In the genomic region with DNA sequence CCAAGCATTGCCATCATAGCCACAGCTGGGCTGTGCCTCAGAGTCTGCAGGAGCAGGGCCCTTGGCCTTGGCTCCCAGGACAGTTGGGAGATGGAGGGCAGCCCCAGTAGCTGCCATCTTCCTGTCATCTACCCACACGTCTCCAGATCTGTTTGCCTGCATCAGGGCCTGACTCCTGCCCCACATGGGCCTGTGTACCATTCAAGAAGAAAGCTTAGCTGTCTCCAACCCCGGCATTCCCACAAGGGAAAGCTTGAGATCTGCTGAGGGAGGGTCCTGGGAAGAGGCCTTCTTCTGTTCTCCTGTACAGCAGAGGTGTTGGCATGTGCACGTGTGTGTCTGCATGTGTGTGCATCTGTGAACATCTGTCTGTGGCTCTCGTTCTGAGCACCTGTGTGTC, we compare ENCODE assay signal across 21 cellular contexts.
DNase-seq lines count a peak whose midpoint lies in the region; ATAC-seq and TF ChIP-seq lines count a peak whose summit lies in the region.
"Had no signal": no experiment of that assay in that cellular context is flagged by ENCODE, and none has a peak within 500 bp of the region (broad histone marks: within the 10 kb centered on the region; RNA-seq: fewer than 3 reads in every experiment).

No MANE protein-coding gene starts in this region.

- H3K27ac Mint-ChIP-seq in T-helper 1 cell treated with Interleukin-12 subunit alpha and Interleukin-12 subunit beta and Interleukin-4 antibody, amounts not matched to agents 30 μg/mL and 1 μg/mL, for 36 hours: peak overlapping the region; percentile 50
- H3K27ac Mint-ChIP-seq in CD8-positive, alpha-beta memory T cell: peak overlapping the region; percentile 64 to 94 (median 87)
- H3K27ac Mint-ChIP-seq in activated naive CD8-positive, alpha-beta T cell treated with anti-CD3 and anti-CD28 coated beads, Interleukin-2, amount 10 ng/mL, durations not matched to agents 7 days and 5 days: peak overlapping the region; percentile 44
- peak overlapping the region; percentile 78 to 99 (median 95) for H3K27ac Mint-ChIP-seq in naive thymus-derived CD4-positive, alpha-beta T cell

- H3K4me3 Mint-ChIP-seq in T-helper 1 cell treated with Interleukin-12 subunit alpha and Interleukin-12 subunit beta and Interleukin-4 antibody, amounts not matched to agents 30 μg/mL and 1 μg/mL, for 36 hours: peak overlapping the region; percentile 35
- peak overlapping the region; percentile 34 to 83 (median 47) for H3K4me3 Mint-ChIP-seq in CD8-positive, alpha-beta memory T cell
- H3K4me3 Mint-ChIP-seq in activated naive CD8-positive, alpha-beta T cell treated with anti-CD3 and anti-CD28 coated beads, Interleukin-2, amount 10 ng/mL, durations not matched to agents 7 days and 5 days: peak overlapping the region; percentile 80
- H3K4me3 Mint-ChIP-seq in naive thymus-derived CD4-positive, alpha-beta T cell: peak overlapping the region; percentile 67 to 89 (median 85)

- H3K4me1 Mint-ChIP-seq in T-helper 1 cell treated with Interleukin-12 subunit alpha and Interleukin-12 subunit beta and Interleukin-4 antibody, amounts not matched to agents 30 μg/mL and 1 μg/mL, for 36 hours (ENCODE audit: low read depth): peaks cover 45% of the 10 kb centered on the region
- peaks cover 60 to 76% (median 73%) of the 10 kb centered on the region in 3 donors for H3K4me1 Mint-ChIP-seq in CD8-positive, alpha-beta memory T cell
- H3K4me1 Mint-ChIP-seq in activated naive CD8-positive, alpha-beta T cell treated with anti-CD3 and anti-CD28 coated beads, Interleukin-2, amount 10 ng/mL, durations not matched to agents 7 days and 5 days: peaks cover 41% of the 10 kb centered on the region
- H3K4me1 Mint-ChIP-seq in naive thymus-derived CD4-positive, alpha-beta T cell: peaks cover 43 to 76% (median 70%) of the 10 kb centered on the region in 7 donors

- H3K4me3 ChIP-seq in CD8-positive, alpha-beta memory T cell (ENCODE audit: low read length): peak overlapping the region; percentile 73
- no peak overlapping the region for H3K4me3 ChIP-seq in naive thymus-derived CD4-positive, alpha-beta T cell (ENCODE audit: low read length)
- H3K4me3 ChIP-seq in sigmoid colon: no peak overlapping the region
- H3K4me3 ChIP-seq: MG63, mucosa of descending colon had no signal

- no peaks in the 10 kb centered on the region for H3K9me3 ChIP-seq in CD8-positive, alpha-beta memory T cell (ENCODE audit: low read length)
- no peaks in the 10 kb centered on the region for H3K9me3 ChIP-seq in naive thymus-derived CD4-positive, alpha-beta T cell (ENCODE audit: control insufficient read depth in 2 of 3, low read length in 3 of 3)
- H3K9me3 ChIP-seq in sigmoid colon: no peaks in the 10 kb centered on the region
- H3K9me3 ChIP-seq: MG63, mucosa of descending colon, spleen, upper lobe of left lung had no signal

- DNase-seq in T-helper 1 cell: no peak
- no peak for DNase-seq in CD8-positive, alpha-beta memory T cell
- no peak for DNase-seq in activated naive CD8-positive, alpha-beta T cell treated with anti-CD3 and anti-CD28 coated beads, Interleukin-2, amount 10 ng/mL, durations not matched to agents 7 days and 5 days
- no peak for DNase-seq in naive thymus-derived CD4-positive, alpha-beta T cell
- DNase-seq in NCI-H1105 treated with DMSO at 0.1 percent for 48 hours (lab: John Stamatoyannopoulos, UW): no peak
- no peak for DNase-seq in sigmoid colon
- no peak for DNase-seq in UCSD-AML1 (lab: John Stamatoyannopoulos, UW; ENCODE audit: unreplicated experiment)
- DNase-seq: 8988T, amygdala, DMS79 treated with DMSO at 0.1 percent for 48 hours, foreskin fibroblast, MG63, mucosa of descending colon, NCI-H2029, NCI-H524 treated with DMSO at 0.1 percent for 48 hours, upper lobe of left lung had no signal

- peaks cover 65% of the 10 kb centered on the region for H3K4me1 ChIP-seq in CD8-positive, alpha-beta memory T cell (ENCODE audit: insufficient read depth, low read length)
- H3K4me1 ChIP-seq in naive thymus-derived CD4-positive, alpha-beta T cell (ENCODE audit: control insufficient read depth in 2 of 2, insufficient read depth in 2 of 2, low read length in 2 of 2): peaks cover 25 to 59% of the 10 kb centered on the region in 2 donors
- peaks cover 0 to 18% (median 13%) of the 10 kb centered on the region in 4 donors for H3K4me1 ChIP-seq in sigmoid colon

- peaks cover 3% of the 10 kb centered on the region for H3K27me3 Mint-ChIP-seq in T-helper 1 cell treated with Interleukin-12 subunit alpha and Interleukin-12 subunit beta and Interleukin-4 antibody, amounts not matched to agents 30 μg/mL and 1 μg/mL, for 36 hours (ENCODE audit: low read depth)
- H3K27me3 Mint-ChIP-seq in CD8-positive, alpha-beta memory T cell: peaks cover 0 to 3% of the 10 kb centered on the region in 2 donors
- peaks cover 7% of the 10 kb centered on the region for H3K27me3 Mint-ChIP-seq in activated naive CD8-positive, alpha-beta T cell treated with anti-CD3 and anti-CD28 coated beads, Interleukin-2, amount 10 ng/mL, durations not matched to agents 7 days and 5 days
- peaks cover 0 to 3% (median 0%) of the 10 kb centered on the region in 5 donors for H3K27me3 Mint-ChIP-seq in naive thymus-derived CD4-positive, alpha-beta T cell

- WGBS in sigmoid colon, 2 donors: 74 to 78% methylated on average over 4 of the region's 4 CpGs

- CTCF ChIA-PET in CD8-positive, alpha-beta memory T cell (lab: Charles Lee): interaction anchor here (1.2 to 1.9 kb wide), 3 partner anchors 13 to 32 kb away, joined by 4 to 13 read pairs (median 4); no protein-coding TSS in a partner anchor
- CTCF ChIA-PET in naive thymus-derived CD4-positive, alpha-beta T cell (lab: Charles Lee): interaction anchor here (1.4 kb wide), 1 partner anchor 32 kb away, joined by 4 read pairs; no protein-coding TSS in a partner anchor

- no peaks in the 10 kb centered on the region for H3K36me3 ChIP-seq in CD8-positive, alpha-beta memory T cell (ENCODE audit: insufficient read depth, low read length)
- H3K36me3 ChIP-seq in naive thymus-derived CD4-positive, alpha-beta T cell (ENCODE audit: control insufficient read depth in 2 of 3, insufficient read depth in 3 of 3, low read length in 3 of 3): no peaks in the 10 kb centered on the region
- H3K36me3 ChIP-seq in sigmoid colon: no peaks in the 10 kb centered on the region
- H3K36me3 ChIP-seq: MG63, spleen, upper lobe of left lung had no signal

- no peak for ATAC-seq in activated naive CD8-positive, alpha-beta T cell treated with anti-CD3 and anti-CD28 coated beads, Interleukin-2, amount 10 ng/mL, durations not matched to agents 7 days and 5 days (ENCODE audit: low read depth)
- no peak for ATAC-seq in naive thymus-derived CD4-positive, alpha-beta T cell
- ATAC-seq: left colon, Panc1, SK-N-SH treated with all-trans-retinoic acid at 6 μM for 48 hours had no signal

- H3K9me3 Mint-ChIP-seq in T-helper 1 cell treated with Interleukin-12 subunit alpha and Interleukin-12 subunit beta and Interleukin-4 antibody, amounts not matched to agents 30 μg/mL and 1 μg/mL, for 36 hours: no peaks in the 10 kb centered on the region
- H3K9me3 Mint-ChIP-seq in CD8-positive, alpha-beta memory T cell: no peaks in the 10 kb centered on the region
- H3K9me3 Mint-ChIP-seq in activated naive CD8-positive, alpha-beta T cell treated with anti-CD3 and anti-CD28 coated beads, Interleukin-2, amount 10 ng/mL, durations not matched to agents 7 days and 5 days: no peaks in the 10 kb centered on the region
- H3K9me3 Mint-ChIP-seq in naive thymus-derived CD4-positive, alpha-beta T cell: peaks cover 0 to 2% (median 0%) of the 10 kb centered on the region in 11 donors

- no peaks in the 10 kb centered on the region for H3K36me3 Mint-ChIP-seq in T-helper 1 cell treated with Interleukin-12 subunit alpha and Interleukin-12 subunit beta and Interleukin-4 antibody, amounts not matched to agents 30 μg/mL and 1 μg/mL, for 36 hours (ENCODE audit: low read depth)
- no peaks in the 10 kb centered on the region for H3K36me3 Mint-ChIP-seq in CD8-positive, alpha-beta memory T cell
- H3K36me3 Mint-ChIP-seq in activated naive CD8-positive, alpha-beta T cell treated with anti-CD3 and anti-CD28 coated beads, Interleukin-2, amount 10 ng/mL, durations not matched to agents 7 days and 5 days: peaks cover 1% of the 10 kb centered on the region
- H3K36me3 Mint-ChIP-seq in naive thymus-derived CD4-positive, alpha-beta T cell: peaks cover 0 to 11% (median 4%) of the 10 kb centered on the region in 5 donors

- POLR2A ChIA-PET in CD8-positive, alpha-beta memory T cell (lab: Charles Lee): interaction anchor here (0.5 to 1.5 kb wide), 2 partner anchors 226 to 1586 kb away, joined by 5 read pairs; no protein-coding TSS in a partner anchor
- POLR2A ChIA-PET in activated naive CD8-positive, alpha-beta T cell treated with anti-CD3 and anti-CD28 coated beads, Interleukin-2, amount 10 ng/mL, durations not matched to agents 7 days and 5 days (lab: Charles Lee): interaction anchor here (0.6 to 2.0 kb wide), 2 partner anchors 122 to 281 kb away, joined by 3 to 7 read pairs; a partner anchor contains a TSS
- POLR2A ChIA-PET in naive thymus-derived CD4-positive, alpha-beta T cell (lab: Charles Lee): interaction anchor here (0.9 to 2.5 kb wide), 4 partner anchors 9 to 226 kb away, joined by 3 to 10 read pairs (median 6); a partner anchor contains a TSS

- no peak for TF ChIP-seq POLR2A in sigmoid colon (IDR thresholded peaks at IDR 0.05)

- intact Hi-C loops in naive thymus-derived CD4-positive, alpha-beta T cell (cut with micrococcal nuclease): loop anchor here in 1 of 2 donors (2.0 to 5.0 kb wide), 6 partner anchors 39 to 764 kb away; a partner anchor contains a TSS
- intact Hi-C loops in sigmoid colon (cut with DNase I): no loop called here

- H3K27me3 ChIP-seq in CD8-positive, alpha-beta memory T cell (ENCODE audit: insufficient read depth, low read length, poor library complexity, severe bottlenecking): no peaks in the 10 kb centered on the region
- no peaks in the 10 kb centered on the region for H3K27me3 ChIP-seq in naive thymus-derived CD4-positive, alpha-beta T cell (ENCODE audit: control insufficient read depth in 2 of 2, insufficient read depth in 2 of 2, low read length in 2 of 2)
- peaks cover 0 to 15% (median 5%) of the 10 kb centered on the region in 3 donors for H3K27me3 ChIP-seq in sigmoid colon

- no peak for TF ChIP-seq EP300 in sigmoid colon (IDR thresholded peaks at IDR 0.05)

- peak overlapping the region; percentile 52 for H3K27ac ChIP-seq in CD8-positive, alpha-beta memory T cell (ENCODE audit: low read depth, low read length)
- H3K27ac ChIP-seq in naive thymus-derived CD4-positive, alpha-beta T cell (ENCODE audit: low read depth, low read length): peak overlapping the region; percentile 80
- H3K27ac ChIP-seq in sigmoid colon: no peak overlapping the region

- TF ChIP-seq CTCF in sigmoid colon (IDR thresholded peaks at IDR 0.05): no peak

Comparison
In these comparisons a context has a peak if more than half of its experiments do, and no peak if none do; other contexts are left out.
1. H3K27ac Mint-ChIP-seq: peak in every context shown above with its lines; median percentile 95 in naive thymus-derived CD4-positive, alpha-beta T cell; 87 in CD8-positive, alpha-beta memory T cell; 50 in T-helper 1 cell treated with Interleukin-12 subunit alpha and Interleukin-12 subunit beta and Interleukin-4 antibody, amounts not matched to agents 30 μg/mL and 1 μg/mL, for 36 hours; 44 in activated naive CD8-positive, alpha-beta T cell treated with anti-CD3 and anti-CD28 coated beads, Interleukin-2, amount 10 ng/mL, durations not matched to agents 7 days and 5 days.
2. H3K4me3 Mint-ChIP-seq: peak in every context shown above with its lines; median percentile 85 in naive thymus-derived CD4-positive, alpha-beta T cell; 80 in activated naive CD8-positive, alpha-beta T cell treated with anti-CD3 and anti-CD28 coated beads, Interleukin-2, amount 10 ng/mL, durations not matched to agents 7 days and 5 days; 47 in CD8-positive, alpha-beta memory T cell; 35 in T-helper 1 cell treated with Interleukin-12 subunit alpha and Interleukin-12 subunit beta and Interleukin-4 antibody, amounts not matched to agents 30 μg/mL and 1 μg/mL, for 36 hours.
3. H3K27ac ChIP-seq: peak in CD8-positive, alpha-beta memory T cell (single experiment) and naive thymus-derived CD4-positive, alpha-beta T cell (single experiment); none in sigmoid colon (0 of 4).